ENCODE assay signal across 13 cellular contexts in the genomic region with DNA sequence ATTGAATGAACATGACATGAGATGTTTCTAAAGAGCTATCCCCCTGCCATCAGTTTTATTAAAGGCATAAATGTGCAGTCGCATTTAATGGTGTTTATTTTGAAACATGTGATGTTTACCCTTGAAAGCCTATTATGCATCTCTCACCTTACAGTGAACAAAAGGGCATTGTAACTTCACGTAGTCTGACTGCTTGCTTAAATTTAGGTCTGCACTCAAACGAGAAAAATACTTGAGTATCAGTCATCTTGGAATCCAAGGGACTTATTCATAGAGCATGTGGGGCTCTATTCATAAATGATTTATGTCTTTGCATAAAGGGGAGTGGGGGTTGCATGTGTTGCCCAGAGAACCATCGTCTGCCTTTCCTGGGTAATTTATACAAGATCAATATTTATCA. TPM values are rescaled to one million over a fixed set of nuclear protein-coding genes. Genes with fewer than 3 reads are reported as not detected.
DNase-seq lines count a peak whose midpoint lies in the region; TF ChIP-seq lines count a peak whose summit lies in the region.
"Had no signal": no experiment of that assay in that cellular context is flagged by ENCODE, and none has a peak within 500 bp of the region (broad histone marks: within the 10 kb centered on the region; RNA-seq: fewer than 3 reads in every experiment).

No MANE protein-coding gene starts in this region.

- intact Hi-C loops in breast epithelium (cut with DNase I; ENCODE audit: low total_unique reads) = no loop called here
- intact Hi-C loops in OCI-LY7 (cut with micrococcal nuclease; ENCODE audit: unreplicated experiment) = no loop called here

- peaks cover 0 to 37% (median 27%) of the 10 kb centered on the region in 10 experiments; a peak in 17 of 20 replicates for H3K4me1 ChIP-seq in BLaER1 treated with 17β-estradiol and CSF1 and Interleukin-3, amounts not matched to agents 10 nM and 100 nM
- no peaks in the 10 kb centered on the region for H3K4me1 ChIP-seq in endocrine pancreas (ENCODE audit: control insufficient read depth, insufficient read depth, low read length)
- no peaks in the 10 kb centered on the region for H3K4me1 ChIP-seq in breast epithelium
- H3K4me1 ChIP-seq in OCI-LY7 (ENCODE audit: insufficient read depth, low read length, poor library complexity, severe bottlenecking) = no peaks in the 10 kb centered on the region

- H3K9ac ChIP-seq in BLaER1 treated with 17β-estradiol and CSF1 and Interleukin-3, amounts not matched to agents 10 nM and 100 nM = peak overlapping the region in 1 of 11 experiments; percentile 47; a peak in 2 of 22 replicates
- no peak overlapping the region for H3K9ac ChIP-seq in endocrine pancreas (ENCODE audit: control insufficient read depth, insufficient read depth, low read length)
- H3K9ac ChIP-seq: SK-N-SH had no signal

- no peak overlapping the region for H3K4me3 ChIP-seq in BLaER1 treated with 17β-estradiol and CSF1 and Interleukin-3, amounts not matched to agents 10 nM and 100 nM
- H3K4me3 ChIP-seq in endocrine pancreas (ENCODE audit: control insufficient read depth, insufficient read depth, low read length) = peak overlapping the region; percentile 2
- H3K4me3 ChIP-seq in breast epithelium = no peak overlapping the region
- H3K4me3 ChIP-seq in OCI-LY7 (ENCODE audit: low read depth, low read length, poor library complexity, severe bottlenecking) = no peak overlapping the region

- no peaks in the 10 kb centered on the region for H3K79me2 ChIP-seq in OCI-LY7 (ENCODE audit: insufficient read depth, low read depth, low read length)

- peak overlapping the region in 5 of 11 experiments; percentile 1 to 37 (median 23); a peak in 6 of 22 replicates for H3K27ac ChIP-seq in BLaER1 treated with 17β-estradiol and CSF1 and Interleukin-3, amounts not matched to agents 10 nM and 100 nM
- no peak overlapping the region for H3K27ac ChIP-seq in breast epithelium
- no peak overlapping the region for H3K27ac ChIP-seq in OCI-LY7 (ENCODE audit: low read depth, low read length, poor library complexity, severe bottlenecking)

- no peak for TF ChIP-seq CTCF in breast epithelium (IDR thresholded peaks at IDR 0.05)
- no peak for TF ChIP-seq CTCF in OCI-LY7 (conservative IDR thresholded peaks at IDR 0.05; ENCODE audit: low read length)

- POLR2A ChIA-PET in OCI-LY7 (lab: Charles Lee) = no interaction called here

- no peaks in the 10 kb centered on the region for H3K27me3 ChIP-seq in BLaER1 treated with 17β-estradiol and CSF1 and Interleukin-3, amounts not matched to agents 10 nM and 100 nM
- H3K27me3 ChIP-seq in endocrine pancreas (ENCODE audit: control insufficient read depth, insufficient read depth, low read length) = no peaks in the 10 kb centered on the region
- no peaks in the 10 kb centered on the region for H3K27me3 ChIP-seq in breast epithelium

- TF ChIP-seq POLR2A in breast epithelium (IDR thresholded peaks at IDR 0.05) = no peak

- no peak overlapping the region for H2AFZ ChIP-seq in OCI-LY7 (ENCODE audit: low read length)

- H3K4me2 ChIP-seq in BLaER1 treated with 17β-estradiol and CSF1 and Interleukin-3, amounts not matched to agents 10 nM and 100 nM = peak overlapping the region in 8 of 11 experiments; percentile 46 to 78 (median 54); a peak in 14 of 22 replicates
- H3K4me2 ChIP-seq in OCI-LY7 (ENCODE audit: low read length) = no peak overlapping the region
- H3K4me2 ChIP-seq: SK-N-SH had no signal

- no peaks in the 10 kb centered on the region for H4K20me1 ChIP-seq in BLaER1 treated with 17β-estradiol and CSF1 and Interleukin-3, amounts not matched to agents 10 nM and 100 nM
- H4K20me1 ChIP-seq in OCI-LY7 (ENCODE audit: insufficient read depth, low read length) = no peaks in the 10 kb centered on the region

- H3K9me3 ChIP-seq in BLaER1 treated with 17β-estradiol and CSF1 and Interleukin-3, amounts not matched to agents 10 nM and 100 nM (replicated peaks in 1 of 11) = peaks cover 10 to 33% (median 23%) of the 10 kb centered on the region in 11 experiments; a peak in 20 of 22 replicates
- H3K9me3 ChIP-seq in endocrine pancreas (ENCODE audit: control insufficient read depth, low read length) (no peaks in the 10 kb centered on the region), breast epithelium (peaks cover 3% of the 10 kb centered on the region in 2 donors), OCI-LY7 (ENCODE audit: low read length) (no peaks in the 10 kb centered on the region)

- CTCF ChIA-PET in OCI-LY7 (lab: Charles Lee; ENCODE audit: unreplicated experiment) = no interaction called here

- H3K36me3 ChIP-seq in BLaER1 treated with 17β-estradiol and CSF1 and Interleukin-3, amounts not matched to agents 10 nM and 100 nM = no peaks in the 10 kb centered on the region
- no peaks in the 10 kb centered on the region for H3K36me3 ChIP-seq in endocrine pancreas (ENCODE audit: control insufficient read depth, insufficient read depth, low read length)
- no peaks in the 10 kb centered on the region for H3K36me3 ChIP-seq in breast epithelium
- H3K36me3 ChIP-seq in OCI-LY7 (ENCODE audit: insufficient read depth, low read length) = no peaks in the 10 kb centered on the region

- no peaks in the 10 kb centered on the region for H3K9me2 ChIP-seq in OCI-LY7 (ENCODE audit: insufficient read depth, low read length)

- BruUV-seq in OCI-LY7 (replicated peaks; lab: Mats Ljungman, UMichigan) = no TSS peak

- DNase-seq in DMS79 (lab: John Stamatoyannopoulos, UW) = peak; percentile 74
- peak; percentile 68 to 87 for DNase-seq in NCI-H526 (lab: John Stamatoyannopoulos, UW)
- DNase-seq in activated CD8-positive, alpha-beta memory T cell treated with anti-CD3 and anti-CD28 coated beads, Interleukin-2, amount 50 U/mL, for 48 hours = no peak
- no peak for DNase-seq in breast epithelium (ENCODE audit: low spot score in 2 of 2)
- DNase-seq in OCI-LY7 (ENCODE audit: low spot score) = no peak
- DNase-seq: CD8-positive, alpha-beta T cell; DMS 273 treated with DMSO at 0.1 percent for 48 hours; Kasumi-1; NCI-H146; NCI-H446 treated with DMSO at 0.1 percent for 48 hours; SK-N-SH had no signal

RNA-seq across cellular contexts. Expression of a gene that starts 44.2 kb away (rescaled TPM):
- total RNA-seq in breast epithelium (10 to 100 TPM; 19.3 to 29.4 (median 25.0) TPM), OCI-LY7 (2022) (9.3 and 9.4 TPM in 2 replicates)
- total RNA-seq in OCI-LY7 (2014; rRNA removed; shearing (Covaris generic)) = 1.9 and 6.1 TPM in 2 replicates

Comparison
In these comparisons a context has a peak if more than half of its experiments do, and no peak if none do; other contexts are left out.
1. DNase-seq: peak in DMS79 (single experiment) and NCI-H526 (2 of 2); none in activated CD8-positive, alpha-beta memory T cell treated with anti-CD3 and anti-CD28 coated beads, Interleukin-2, amount 50 U/mL, for 48 hours (single experiment), breast epithelium (0 of 2) and OCI-LY7 (single experiment).